ENCODE assay signal across 8 cellular contexts in genomic region chr16:426906-427249, GRCh38. TPM values are rescaled to one million over a fixed set of nuclear protein-coding genes. Genes with fewer than 3 reads are reported as not detected.
DNase-seq lines count a peak whose midpoint lies in the region; ATAC-seq and TF ChIP-seq lines count a peak whose summit lies in the region.

No MANE protein-coding gene starts in this region.

- H3K4me1 ChIP-seq in right atrium auricular region, result peaks cover 0 to 39% of the 10 kb centered on the region in 2 donors
- peaks cover 61% of the 10 kb centered on the region for H3K4me1 ChIP-seq in body of pancreas

- 0 to 2% methylated on average over 3 to 13 of the region's 13 CpGs for WGBS in body of pancreas, 2 donors

- TF ChIP-seq CTCF in right atrium auricular region (IDR thresholded peaks at IDR 0.05) (no peak), body of pancreas (IDR thresholded peaks at IDR 0.05) (no peak)

- H3K27me3 ChIP-seq in right atrium auricular region, result no peaks in the 10 kb centered on the region
- H3K27me3 ChIP-seq in body of pancreas, result no peaks in the 10 kb centered on the region

- no peaks in the 10 kb centered on the region for H3K9me3 ChIP-seq in right atrium auricular region
- H3K9me3 ChIP-seq in body of pancreas, result no peaks in the 10 kb centered on the region

- peak overlapping the region; percentile 51 to 81 for H3K27ac ChIP-seq in right atrium auricular region
- H3K27ac ChIP-seq in body of pancreas, result peak overlapping the region; percentile 80 to 89 (median 88)

- no peak for ATAC-seq in left cardiac atrium
- no peak for ATAC-seq in body of pancreas
- ATAC-seq in HG03045 (IDR thresholded peaks at IDR 0.05; ENCODE audit: unreplicated experiment), result no peak
- no peak for ATAC-seq in GM19395 (IDR thresholded peaks at IDR 0.05; ENCODE audit: unreplicated experiment)

- H3K4me3 ChIP-seq in right atrium auricular region (peak overlapping the region; percentile 71 to 73), body of pancreas (peak overlapping the region; percentile 34 to 41)

- peak in 1 of 3 donors; percentile 2 for TF ChIP-seq POLR2A in body of pancreas (IDR thresholded peaks at IDR 0.05)

- DNase-seq in right atrium auricular region (ENCODE audit: low spot score) (no peak), left cardiac atrium (no peak), body of pancreas (no peak), midbrain (lab: John Stamatoyannopoulos, UW) (peak; percentile 10), medulla oblongata (ENCODE audit: extremely low spot score) (no peak), OCI-M1 (lab: John Stamatoyannopoulos, UW) (no peak)

- intact Hi-C loops in left cardiac atrium (cut with DNase I) (loop anchor here in 1 of 2 donors (5.0 kb wide), 1 partner anchor 100 kb away; the partner anchor contains the start of gene CAPN15), body of pancreas (cut with DNase I) (no loop called here)

- H3K36me3 ChIP-seq in right atrium auricular region, result no peaks in the 10 kb centered on the region
- no peaks in the 10 kb centered on the region for H3K36me3 ChIP-seq in body of pancreas (replicated peaks in 1 of 2; ENCODE audit: insufficient read depth in 1 of 2, low read depth in 2 of 2)

RNA-seq across cellular contexts. Expression of gene RAB11FIP3, which starts 1.4 kb away (rescaled TPM):
- total RNA-seq in right atrium auricular region (10 to 100 TPM; 19.9 to 43.8 TPM), left cardiac atrium (10 to 100 TPM; 24.2 to 38.1 TPM), body of pancreas (100 to 1,000 TPM in 1 of 2 donors, 10 to 100 TPM in 1; 50.1 to 122 TPM)

RNA-seq across cellular contexts. Expression of gene DECR2, which starts 25.2 kb away (rescaled TPM):
- total RNA-seq in right atrium auricular region (10 to 100 TPM; 10.6 to 18.7 TPM), left cardiac atrium (10 to 100 TPM in 1 of 2 donors, 1 to 10 TPM in 1; 8.9 to 15.9 TPM), body of pancreas (10 to 100 TPM; 38.9 to 41.2 TPM)

RNA-seq across cellular contexts. Expression of gene NME4, which starts 29.9 kb away (rescaled TPM):
- total RNA-seq in right atrium auricular region (10 to 100 TPM; 45.4 to 45.8 TPM), left cardiac atrium (10 to 100 TPM; 45.3 to 71.1 TPM), body of pancreas (10 to 100 TPM; 20.2 to 33.0 TPM)

RNA-seq across cellular contexts. Expression of gene PGAP6, which starts 45.1 kb away (rescaled TPM):
- total RNA-seq in right atrium auricular region (10 to 100 TPM; 34.0 to 41.1 TPM), left cardiac atrium (10 to 100 TPM; 27.3 to 33.5 TPM), body of pancreas (100 to 1,000 TPM in 1 of 2 donors, 10 to 100 TPM in 1; 83.8 to 113 TPM)

RNA-seq across cellular contexts. Expression of gene MRPL28, which starts 56.5 kb away (rescaled TPM):
- total RNA-seq in right atrium auricular region (10 to 100 TPM; 89.0 to 90.3 TPM), left cardiac atrium (10 to 100 TPM; 63.2 to 63.4 TPM), body of pancreas (10 to 100 TPM; 22.1 to 31.0 TPM)
